In the genomic region with DNA sequence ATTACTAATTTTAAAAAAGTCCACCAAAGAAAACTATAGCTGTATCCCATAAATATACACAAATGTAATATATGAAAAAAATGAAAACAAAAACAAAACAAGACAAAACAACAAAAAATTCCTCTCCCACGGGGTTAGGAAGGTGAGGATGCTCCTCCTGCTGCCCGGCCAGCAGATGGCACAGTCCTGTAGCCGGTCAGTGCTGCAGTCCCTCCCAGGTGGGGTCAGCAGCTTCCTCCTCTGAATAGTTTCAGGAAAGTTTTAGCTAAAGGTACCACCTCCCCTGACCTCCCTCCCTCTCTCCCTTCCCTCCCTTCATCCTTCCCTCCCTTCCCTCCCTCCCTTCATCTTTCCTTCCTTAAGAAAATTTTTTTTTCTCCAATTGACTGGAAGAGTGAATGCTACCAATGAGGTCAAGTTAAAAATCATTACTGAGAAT, we compare ENCODE assay signal across 8 cellular contexts.
DNase-seq lines count a peak whose midpoint lies in the region; ATAC-seq and TF ChIP-seq lines count a peak whose summit lies in the region.

No MANE protein-coding gene starts in this region.

- peak overlapping the region; percentile 71 for H3K27ac ChIP-seq in PC-3 (ENCODE audit: low read length)
- no peak overlapping the region for H3K27ac ChIP-seq in esophagus muscularis mucosa (replicated peaks in 1 of 4)

- H3K4me1 ChIP-seq in PC-3 (ENCODE audit: insufficient read depth, low read length) = peaks cover 57% of the 10 kb centered on the region
- H3K4me1 ChIP-seq in esophagus muscularis mucosa = peaks cover 11 to 22% (median 18%) of the 10 kb centered on the region in 4 donors

- POLR2A ChIA-PET in PC-3 (lab: Charles Lee; ENCODE audit: unreplicated experiment) = interaction anchor here (0.6 to 1.3 kb wide), 4 partner anchors 15 to 263 kb away, joined by 3 to 9 read pairs (median 4); no protein-coding TSS in a partner anchor

- peak; percentile 13 for DNase-seq in GM12865 (ENCODE audit: low read depth)
- DNase-seq in PC-3 = peak; percentile 63
- no peak for DNase-seq in esophagus muscularis mucosa (ENCODE audit: extremely low spot score)
- no peak for DNase-seq in retinal pigment epithelial cell (ENCODE audit: low read depth)
- no peak for DNase-seq in GF-D8 (lab: John Stamatoyannopoulos, UW)

- peak overlapping the region; percentile 27; the same call in 1 of the 2 replicates for H2AFZ ChIP-seq in PC-3 (ENCODE audit: low read length)

- intact Hi-C loops in PC-3 (cut with micrococcal nuclease) (loop anchor here (1.0 to 5.0 kb wide), 2 partner anchors 54 to 238 kb away; a partner anchor contains a TSS), esophagus muscularis mucosa (cut with DNase I) (no loop called here)

- H3F3A ChIP-seq in PC-3 (ENCODE audit: low read length, unreplicated experiment) = no peaks in the 10 kb centered on the region

- H3K9me3 ChIP-seq in PC-3 (ENCODE audit: low read length) = no peaks in the 10 kb centered on the region
- H3K9me3 ChIP-seq in esophagus muscularis mucosa = no peaks in the 10 kb centered on the region

- no peaks in the 10 kb centered on the region for H4K20me1 ChIP-seq in PC-3 (ENCODE audit: low read length)

- WGBS in esophagus muscularis mucosa = 29% methylated on average over 3 of the region's 3 CpGs

- H3K4me3 ChIP-seq in GM12865 (ENCODE audit: low read depth, low read length) (no peak overlapping the region), PC-3 (ENCODE audit: low read length) (no peak overlapping the region), esophagus muscularis mucosa (no peak overlapping the region), retinal pigment epithelial cell (ENCODE audit: low read length) (no peak overlapping the region)

- peaks cover 13% of the 10 kb centered on the region for H3K79me2 ChIP-seq in PC-3 (ENCODE audit: low read length)

- CTCF ChIA-PET in PC-3 (lab: Charles Lee) = interaction anchor here (0.6 to 1.5 kb wide), 11 partner anchors 14 to 267 kb away, joined by 3 to 9 read pairs (median 4); a partner anchor contains a TSS

- no peak for TF ChIP-seq CTCF in GM12865 (IDR thresholded peaks at IDR 0.05; ENCODE audit: insufficient read depth, low read depth, low read length, missing control alignments)
- TF ChIP-seq CTCF in PC-3 (conservative IDR thresholded peaks at IDR 0.05; ENCODE audit: low read depth, low read length) = peak; percentile 85
- TF ChIP-seq CTCF in esophagus muscularis mucosa (IDR thresholded peaks at IDR 0.05) = peak; percentile 52 to 62 (median 54)
- peak; percentile 78 for TF ChIP-seq CTCF in retinal pigment epithelial cell (conservative IDR thresholded peaks at IDR 0.05; ENCODE audit: low read depth, low read length)

- H3K36me3 ChIP-seq in PC-3 (ENCODE audit: low read depth, low read length) = peaks cover 6% of the 10 kb centered on the region
- H3K36me3 ChIP-seq in esophagus muscularis mucosa = peaks cover 0 to 7% (median under 1%) of the 10 kb centered on the region in 4 donors

- peak overlapping the region; percentile 18; the same call in 1 of the 2 replicates for H3K9ac ChIP-seq in PC-3 (ENCODE audit: low read length)

- H3K4me2 ChIP-seq in PC-3 (ENCODE audit: low read length) = peak overlapping the region; percentile 60

- TF ChIP-seq POLR2A in esophagus muscularis mucosa (IDR thresholded peaks at IDR 0.05; ENCODE audit: low read depth) = no peak

- TF ChIP-seq EP300 in esophagus muscularis mucosa (IDR thresholded peaks at IDR 0.05) = no peak

- ATAC-seq in PC-3 = peak; percentile 78
- no peak for ATAC-seq in GM19455 (IDR thresholded peaks at IDR 0.05; ENCODE audit: unreplicated experiment)
- no peak for ATAC-seq in HG02885 (IDR thresholded peaks at IDR 0.05; ENCODE audit: poor library complexity, unreplicated experiment)
- no peak for ATAC-seq in activated CD4-positive, CD25-positive, alpha-beta regulatory T cell treated with anti-CD3 and anti-CD28 coated beads, Interleukin-2, amount 50 U/mL, for 24 hours

- H3K27me3 ChIP-seq in PC-3 (ENCODE audit: low read length) (no peaks in the 10 kb centered on the region), esophagus muscularis mucosa (no peaks in the 10 kb centered on the region)

- H3K9me2 ChIP-seq in PC-3 (replicated peaks; ENCODE audit: low read length) = no peaks in the 10 kb centered on the region

- BruUV-seq in PC-3 (replicated peaks; lab: Mats Ljungman, UMichigan) = no TSS peak

Comparison
In these comparisons a context has a peak if more than half of its experiments do, and no peak if none do; other contexts are left out.
1. DNase-seq: peak in GM12865 (single experiment) and PC-3 (single experiment); none in esophagus muscularis mucosa (single experiment), retinal pigment epithelial cell (single experiment) and GF-D8 (single experiment).